2 cellular contexts compared by ENCODE assay signal in genomic region chr22:23907423-23907822, GRCh38. TPM values are rescaled to one million over a fixed set of nuclear protein-coding genes. Genes with fewer than 3 reads are reported as not detected.
"Had no signal": no experiment of that assay in that cellular context is flagged by ENCODE, and none has a peak within 500 bp of the region (broad histone marks: within the 10 kb centered on the region; RNA-seq: fewer than 3 reads in every experiment).

No MANE protein-coding gene starts in this region.

RNA-seq across cellular contexts. Expression of gene GSTT2B, which starts 53.6 kb away (rescaled TPM):
- total RNA-seq: K562 had no signal

RNA-seq across cellular contexts. Expression of gene DDTL, which starts 59.3 kb away (rescaled TPM):
- total RNA-seq: H9 had no signal
